ENCODE assay signal across 15 cellular contexts in genomic region chr2:230872151-230872967, GRCh38. TPM values are rescaled to one million over a fixed set of nuclear protein-coding genes. Genes with fewer than 3 reads are reported as not detected.
A peak's percentile ranks its signal among the peaks of the same experiment; 100 is the strongest.
DNase-seq lines count a peak whose midpoint lies in the region; ATAC-seq and TF ChIP-seq lines count a peak whose summit lies in the region.
"Had no signal": no experiment of that assay in that cellular context is flagged by ENCODE, and none has a peak within 500 bp of the region (broad histone marks: within the 10 kb centered on the region; RNA-seq: fewer than 3 reads in every experiment).

No MANE protein-coding gene starts in this region.

- no peak for TF ChIP-seq CTCF in WERI-Rb-1 (IDR thresholded peaks at IDR 0.05; ENCODE audit: low read depth, low read length)

- no peaks in the 10 kb centered on the region for H3K9me3 Mint-ChIP-seq in naive B cell

- H3K4me1 Mint-ChIP-seq in naive B cell: peaks cover 65 to 72% (median 68%) of the 10 kb centered on the region in 3 donors

- H3K27ac Mint-ChIP-seq in naive B cell: peak overlapping the region; percentile 94 to 99 (median 97)

- H3K4me3 Mint-ChIP-seq in naive B cell: peak overlapping the region; percentile 47 to 92 (median 74)

- peak overlapping the region; percentile 92 for H3K27ac ChIP-seq in WERI-Rb-1
- H3K27ac ChIP-seq: brain microvascular endothelial cell, SJSA1 had no signal

- no peaks in the 10 kb centered on the region for H3K27me3 Mint-ChIP-seq in naive B cell

- H3K36me3 ChIP-seq in WERI-Rb-1: peaks cover 61% of the 10 kb centered on the region

- peak; percentile 10 for DNase-seq in D341Med (ENCODE audit: low spot score)
- DNase-seq in WERI-Rb-1: no peak
- DNase-seq in naive B cell: no peak
- no peak for DNase-seq in nucleus accumbens (lab: John Stamatoyannopoulos, UW)
- DNase-seq in SIG-M5 treated with dmso at 0.1 percent for 504 hours (lab: John Stamatoyannopoulos, UW; ENCODE audit: unreplicated experiment): no peak
- DNase-seq: activated CD4-positive, alpha-beta T cell treated with anti-CD3 and anti-CD28 coated beads, Interleukin-2, amount 50 U/mL, for 48 hours; brain microvascular endothelial cell; COR-L47; KG1; NCI-H446 treated with DMSO at 0.1 percent for 48 hours had no signal

- no peaks in the 10 kb centered on the region for H3K9me3 ChIP-seq in WERI-Rb-1 (ENCODE audit: severe bottlenecking)
- H3K9me3 ChIP-seq: SJSA1 had no signal

- no peaks in the 10 kb centered on the region for H3K27me3 ChIP-seq in WERI-Rb-1 (ENCODE audit: insufficient read depth, low read depth, severe bottlenecking)
- H3K27me3 ChIP-seq: brain microvascular endothelial cell, SJSA1 had no signal

- H3K4me3 ChIP-seq in WERI-Rb-1 (ENCODE audit: low read depth, low read length): no peak overlapping the region
- H3K4me3 ChIP-seq: SJSA1 had no signal

- no peaks in the 10 kb centered on the region for H3K36me3 Mint-ChIP-seq in naive B cell

- ATAC-seq in GM21529 (IDR thresholded peaks at IDR 0.05; ENCODE audit: unreplicated experiment): peak; percentile 2
- ATAC-seq in naive B cell (ENCODE audit: low read depth in 2 of 2): no peak
- no peak for ATAC-seq in GM19455 (IDR thresholded peaks at IDR 0.05; ENCODE audit: unreplicated experiment)
- no peak for ATAC-seq in GM18867 (IDR thresholded peaks at IDR 0.05; ENCODE audit: unreplicated experiment)

RNA-seq across cellular contexts. Expression of gene ITM2C, which starts 7.6 kb away (rescaled TPM):
- 100 to 1,000 TPM in 3 of 6 donors, 10 to 100 TPM in 3; 48.3 to 120 (median 100) TPM for polyA plus RNA-seq in naive B cell (ENCODE audit: low read depth in 6 of 6)

RNA-seq across cellular contexts. Expression of gene GPR55, which starts 52.7 kb away (rescaled TPM):
- polyA plus RNA-seq in naive B cell (ENCODE audit: low read depth in 6 of 6): under 1 TPM in 3 of 6 donors, not detected in 3; 0.12 to 0.56 (median 0.21) TPM
- polyA plus RNA-seq: fibroblast of lung had no signal
